Comparison of ENCODE assay signal across 7 cellular contexts in genomic region chr19:13505761-13506549, GRCh38. TPM values are rescaled to one million over a fixed set of nuclear protein-coding genes. Genes with fewer than 3 reads are reported as not detected.
DNase-seq lines count a peak whose midpoint lies in the region; TF ChIP-seq lines count a peak whose summit lies in the region.

Gene CACNA1A (minus strand): TSS chr19:13506479. CDS start chr19:13506224, 255 bp downstream.

- H3K9me3 Mint-ChIP-seq in activated naive CD4-positive, alpha-beta T cell treated with anti-CD3 and anti-CD28 coated beads for 36 hours = no peaks in the 10 kb centered on the region

- TF ChIP-seq CTCF in GM13977 (IDR thresholded peaks at IDR 0.05; ENCODE audit: extremely low read depth, insufficient read depth, missing control alignments) = no peak

- H3K4me1 Mint-ChIP-seq in activated naive CD4-positive, alpha-beta T cell treated with anti-CD3 and anti-CD28 coated beads for 36 hours (ENCODE audit: low read depth) = peaks cover 2% of the 10 kb centered on the region

- in situ Hi-C loops in GM13977 (cut with MboI; ENCODE audit: low pct_unique_long_range_greater_than_20kb, low sequenced_read_pairs, unreplicated experiment) = no loop called here

- CTCF ChIA-PET in activated naive CD4-positive, alpha-beta T cell treated with anti-CD3 and anti-CD28 coated beads for 36 hours (lab: Charles Lee) = no interaction called here

- H3K4me3 ChIP-seq in iPS-11a (ENCODE audit: low read depth, low read length) = peak within 1 kb of the TSS; percentile 78

- peaks cover 63% of the 10 kb centered on the region for H3K27me3 Mint-ChIP-seq in activated naive CD4-positive, alpha-beta T cell treated with anti-CD3 and anti-CD28 coated beads for 36 hours (ENCODE audit: low read depth)

- no peak within 1 kb of the TSS for H3K4me3 Mint-ChIP-seq in activated naive CD4-positive, alpha-beta T cell treated with anti-CD3 and anti-CD28 coated beads for 36 hours

- DNase-seq in GM13977 (ENCODE audit: low spot score) (peak; percentile 36), NCI-H345 treated with DMSO at 0.1 percent for 48 hours (lab: John Stamatoyannopoulos, UW; ENCODE audit: unreplicated experiment) (no peak), NCI-H446 (lab: John Stamatoyannopoulos, UW) (no peak), GM19238 (ENCODE audit: insufficient read length, low spot score) (no peak)
- DNase-seq in activated naive CD4-positive, alpha-beta T cell treated with anti-CD3 and anti-CD28 coated beads for 36 hours = peak; percentile 11
- peak; percentile 1 for DNase-seq in stimulated activated CD8-positive, alpha-beta memory T cell treated with anti-CD3 and anti-CD28 coated beads, Interleukin-12 subunit alpha, Interleukin-12 subunit beta, amount 100 ng/mL, for 4 hours (ENCODE audit: low read depth)

- H3K27ac Mint-ChIP-seq in activated naive CD4-positive, alpha-beta T cell treated with anti-CD3 and anti-CD28 coated beads for 36 hours = no peak within 1 kb of the TSS

- H3K36me3 Mint-ChIP-seq in activated naive CD4-positive, alpha-beta T cell treated with anti-CD3 and anti-CD28 coated beads for 36 hours (ENCODE audit: low read depth) = no peaks in the 10 kb centered on the region

- intact Hi-C loops in activated naive CD4-positive, alpha-beta T cell treated with anti-CD3 and anti-CD28 coated beads for 36 hours (cut with micrococcal nuclease) = no loop called here

RNA-seq across cellular contexts. Expression of gene CACNA1A, which starts in this region (rescaled TPM):
- total RNA-seq in activated naive CD4-positive, alpha-beta T cell treated with anti-CD3 and anti-CD28 coated beads for 36 hours = under 1 TPM; 0.33 to 0.35 TPM

Comparison
In these comparisons a context has a peak if more than half of its experiments do, and no peak if none do; other contexts are left out.
1. Peak in DNase-seq in activated naive CD4-positive, alpha-beta T cell treated with anti-CD3 and anti-CD28 coated beads for 36 hours; RNA of the gene not detected or under 1 TPM.
2. DNase-seq: peak in GM13977 (single experiment) and stimulated activated CD8-positive, alpha-beta memory T cell treated with anti-CD3 and anti-CD28 coated beads, Interleukin-12 subunit alpha, Interleukin-12 subunit beta, amount 100 ng/mL, for 4 hours (single experiment); none in NCI-H345 treated with DMSO at 0.1 percent for 48 hours (single experiment), NCI-H446 (0 of 2) and GM19238 (single experiment).